ENCODE assay signal across 9 cellular contexts in genomic region chr16:16075463-16076399, GRCh38.
DNase-seq lines count a peak whose midpoint lies in the region; ATAC-seq and TF ChIP-seq lines count a peak whose summit lies in the region.
"Had no signal": no experiment of that assay in that cellular context is flagged by ENCODE, and none has a peak within 500 bp of the region (broad histone marks: within the 10 kb centered on the region; RNA-seq: fewer than 3 reads in every experiment).

No MANE protein-coding gene starts in this region.

- H3K9ac ChIP-seq in rectal smooth muscle tissue (ENCODE audit: low read length), result no peak overlapping the region

- DNase-seq in GDM1 (lab: John Stamatoyannopoulos, UW) (peak; percentile 62), WERI-Rb-1 (peak; percentile 15), left ventricle myocardium inferior (peak; percentile 47), coronary artery (ENCODE audit: low spot score) (no peak)
- DNase-seq in stimulated activated CD4-positive, alpha-beta T cell treated with anti-CD3 and anti-CD28 coated beads, Interleukin-4, amount 100 ng/mL, for 4 hours, result no peak
- DNase-seq: H7 had no signal

- TF ChIP-seq CTCF in WERI-Rb-1 (IDR thresholded peaks at IDR 0.05; ENCODE audit: low read depth, low read length) (no peak), left ventricle myocardium inferior (IDR thresholded peaks at IDR 0.05; ENCODE audit: borderline replicate concordance) (no peak), coronary artery (IDR thresholded peaks at IDR 0.05) (no peak)

- H3K36me3 ChIP-seq in WERI-Rb-1, result peaks cover 32% of the 10 kb centered on the region
- peaks cover 63% of the 10 kb centered on the region for H3K36me3 ChIP-seq in left ventricle myocardium inferior
- H3K36me3 ChIP-seq in rectal smooth muscle tissue (ENCODE audit: control insufficient read depth, insufficient read depth, low read length), result peaks cover 11% of the 10 kb centered on the region

- H3K9me3 ChIP-seq in WERI-Rb-1 (ENCODE audit: severe bottlenecking), result no peaks in the 10 kb centered on the region
- H3K9me3 ChIP-seq in left ventricle myocardium inferior (replicated peaks), result no peaks in the 10 kb centered on the region

- H3K4me3 ChIP-seq in WERI-Rb-1 (ENCODE audit: low read depth, low read length) (no peak overlapping the region), left ventricle myocardium inferior (no peak overlapping the region), rectal smooth muscle tissue (ENCODE audit: low read length) (no peak overlapping the region), coronary artery (no peak overlapping the region)

- ATAC-seq in GM18858 (IDR thresholded peaks at IDR 0.05; ENCODE audit: unreplicated experiment) (no peak), HG03442 (IDR thresholded peaks at IDR 0.05; ENCODE audit: unreplicated experiment) (no peak)

- intact Hi-C loops in left ventricle myocardium inferior (cut with micrococcal nuclease), result no loop called here

- H3K27me3 ChIP-seq in WERI-Rb-1 (ENCODE audit: insufficient read depth, low read depth, severe bottlenecking) (no peaks in the 10 kb centered on the region), left ventricle myocardium inferior (ENCODE audit: low read depth) (no peaks in the 10 kb centered on the region), rectal smooth muscle tissue (ENCODE audit: control insufficient read depth, insufficient read depth, low read length) (no peaks in the 10 kb centered on the region)

- peaks cover 35% of the 10 kb centered on the region for H3K4me1 ChIP-seq in left ventricle myocardium inferior
- peaks cover 44% of the 10 kb centered on the region for H3K4me1 ChIP-seq in rectal smooth muscle tissue (ENCODE audit: control insufficient read depth, insufficient read depth, low read length)

- no peak overlapping the region for H3K27ac ChIP-seq in WERI-Rb-1
- no peak overlapping the region for H3K27ac ChIP-seq in left ventricle myocardium inferior (replicated peaks)
- peak overlapping the region; percentile 68 for H3K27ac ChIP-seq in rectal smooth muscle tissue (ENCODE audit: low read depth, low read length)
- H3K27ac ChIP-seq in coronary artery, result peak overlapping the region in 1 of 2 donors; percentile 69

Comparison
In these comparisons a context has a peak if more than half of its experiments do, and no peak if none do; other contexts are left out.
1. DNase-seq: peak in GDM1 (single experiment), WERI-Rb-1 (single experiment) and left ventricle myocardium inferior (single experiment); none in coronary artery (single experiment) and stimulated activated CD4-positive, alpha-beta T cell treated with anti-CD3 and anti-CD28 coated beads, Interleukin-4, amount 100 ng/mL, for 4 hours (0 of 2).